In genomic region chr16:55328611-55329569, GRCh38 we compare ENCODE assay signal across 32 cellular contexts. TPM values are rescaled to one million over a fixed set of nuclear protein-coding genes. Genes with fewer than 3 reads are reported as not detected.
DNase-seq lines count a peak whose midpoint lies in the region; ATAC-seq and TF ChIP-seq lines count a peak whose summit lies in the region.
"Had no signal": no experiment of that assay in that cellular context is flagged by ENCODE, and none has a peak within 500 bp of the region (broad histone marks: within the 10 kb centered on the region; RNA-seq: fewer than 3 reads in every experiment).

No MANE protein-coding gene starts in this region.

- H3K36me3 ChIP-seq in endodermal cell (ENCODE audit: control insufficient read depth, insufficient read depth, low read length), result no peaks in the 10 kb centered on the region
- no peaks in the 10 kb centered on the region for H3K36me3 ChIP-seq in spleen
- H3K36me3 ChIP-seq: brain microvascular endothelial cell, gastroesophageal sphincter, lower lobe of right lung, ovary, uterus had no signal

- intact Hi-C loops in right cardiac atrium (cut with DNase I), result no loop called here
- intact Hi-C loops in Right ventricle myocardium superior (cut with DNase I), result no loop called here
- intact Hi-C loops in spleen (cut with DNase I; ENCODE audit: low total_unique reads), result no loop called here

- H3K4me3 Mint-ChIP-seq in endodermal cell (peak overlapping the region; percentile 44), HFFc6 (no peak overlapping the region)
- H3K4me3 Mint-ChIP-seq: natural killer cell; stimulated activated naive CD8-positive, alpha-beta T cell treated with anti-CD3 and anti-CD28 coated beads, Interleukin-15, amount 100 ng/mL, for 72 hours had no signal

- H3K9me3 ChIP-seq in right cardiac atrium (ENCODE audit: control insufficient read depth, low read length) (no peaks in the 10 kb centered on the region), endodermal cell (ENCODE audit: control insufficient read depth, low read length) (no peaks in the 10 kb centered on the region), spleen (no peaks in the 10 kb centered on the region)
- H3K9me3 ChIP-seq: gastroesophageal sphincter, lower lobe of right lung, ovary, SJCRH30, uterus had no signal

- H3K27me3 Mint-ChIP-seq in endodermal cell (ENCODE audit: insufficient read depth), result peaks cover 96% of the 10 kb centered on the region
- peaks cover 2% of the 10 kb centered on the region; the same call in 1 of the 2 replicates for H3K27me3 Mint-ChIP-seq in HFFc6 (ENCODE audit: insufficient read depth)

- no peaks in the 10 kb centered on the region for H3K27me3 ChIP-seq in right cardiac atrium (ENCODE audit: control insufficient read depth, insufficient read depth)
- peaks cover 98% of the 10 kb centered on the region for H3K27me3 ChIP-seq in endodermal cell (ENCODE audit: control insufficient read depth, insufficient read depth, low read length, poor library complexity, severe bottlenecking)
- H3K27me3 ChIP-seq in spleen (replicated peaks in 1 of 7), result peaks cover 5 to 97% (median 64%) of the 10 kb centered on the region in 7 donors
- H3K27me3 ChIP-seq: ovary, SJCRH30 had no signal

- H3K9me3 Mint-ChIP-seq in endodermal cell (no peaks in the 10 kb centered on the region), HFFc6 (peaks cover 14% of the 10 kb centered on the region; the same call in 1 of the 2 replicates)
- H3K9me3 Mint-ChIP-seq: activated naive CD4-positive, alpha-beta T cell treated with anti-CD3 and anti-CD28 coated beads, Interleukin-2, amount 50 U/mL, for 72 hours; natural killer cell; stimulated activated naive CD8-positive, alpha-beta T cell treated with anti-CD3 and anti-CD28 coated beads, Interleukin-15, amount 100 ng/mL, for 72 hours had no signal

- H3K4me1 Mint-ChIP-seq in endodermal cell, result peaks cover 13% of the 10 kb centered on the region
- no peaks in the 10 kb centered on the region for H3K4me1 Mint-ChIP-seq in HFFc6 (ENCODE audit: low read depth)

- no peak overlapping the region for H3K27ac ChIP-seq in right cardiac atrium (ENCODE audit: low read length)
- no peak overlapping the region for H3K27ac ChIP-seq in endodermal cell (ENCODE audit: low read depth, low read length)
- H3K27ac ChIP-seq in spleen, result no peak overlapping the region
- H3K27ac ChIP-seq: brain microvascular endothelial cell, dorsolateral prefrontal cortex, gastroesophageal sphincter, lower lobe of right lung, ovary, SJCRH30, uterus, VCaP had no signal

- H3K36me3 Mint-ChIP-seq in endodermal cell (ENCODE audit: low read depth), result no peaks in the 10 kb centered on the region
- no peaks in the 10 kb centered on the region for H3K36me3 Mint-ChIP-seq in HFFc6 (ENCODE audit: low read depth)
- H3K36me3 Mint-ChIP-seq: natural killer cell had no signal

- H3K4me3 ChIP-seq in right cardiac atrium (ENCODE audit: low read length) (no peak overlapping the region), endodermal cell (ENCODE audit: low read length) (peak overlapping the region; percentile 44), spleen (no peak overlapping the region)
- H3K4me3 ChIP-seq: dorsolateral prefrontal cortex, gastroesophageal sphincter, lower lobe of right lung, ovary, SJCRH30, uterus had no signal

- H3K9ac ChIP-seq in endodermal cell (ENCODE audit: extremely low read depth, low read length, poor library complexity, severe bottlenecking), result no peak overlapping the region

- H3K27ac Mint-ChIP-seq in endodermal cell (no peak overlapping the region), HFFc6 (no peak overlapping the region)
- H3K27ac Mint-ChIP-seq: activated naive CD4-positive, alpha-beta T cell treated with anti-CD3 and anti-CD28 coated beads, Interleukin-2, amount 50 U/mL, for 72 hours; natural killer cell had no signal

- peak in 2 of 3 donors; percentile 44 to 46 for DNase-seq in right cardiac atrium
- DNase-seq in Right ventricle myocardium superior, result no peak
- DNase-seq in endodermal cell, result peak; percentile 59
- DNase-seq in left kidney (ENCODE audit: low read depth, low spot score), result peak; percentile 44
- peak; percentile 70 for DNase-seq in spleen
- DNase-seq in NCI-H2227 treated with DMSO at 0.1 percent for 48 hours (lab: John Stamatoyannopoulos, UW), result no peak
- no peak for DNase-seq in HFFc6
- DNase-seq in EL, result no peak
- DNase-seq: 8988T; activated CD4-positive, alpha-beta T cell treated with anti-CD3 and anti-CD28 coated beads for 48 hours; activated CD8-positive, alpha-beta memory T cell treated with anti-CD3 and anti-CD28 coated beads for 24 hours; amygdala; brain microvascular endothelial cell; C1 segment of cervical spinal cord; COR-L47; dorsolateral prefrontal cortex; GDM1; GOT3; lower lobe of right lung; MV-4-11; natural killer cell; NCI-H2107; NCI-H82; ovary; SJCRH30; stimulated activated naive CD8-positive, alpha-beta T cell treated with anti-CD3 and anti-CD28 coated beads, Interleukin-15, amount 100 ng/mL, for 72 hours; T-helper 9 cell; uterus had no signal

- H3K4me1 ChIP-seq in right cardiac atrium (ENCODE audit: control insufficient read depth, insufficient read depth, low read length) (peaks cover 2% of the 10 kb centered on the region), endodermal cell (ENCODE audit: control insufficient read depth, insufficient read depth, low read length) (peaks cover 4% of the 10 kb centered on the region), spleen (peaks cover 0 to 49% (median 20%) of the 10 kb centered on the region in 6 donors)
- H3K4me1 ChIP-seq: uterus had no signal

- 8% methylated on average over 55 of the region's 55 CpGs for WGBS in right cardiac atrium
- WGBS in endodermal cell (ENCODE audit: insufficient coverage in 1 of 2, insufficient read length in 1 of 2), 2 experiments, result 11 to 17% methylated on average over 45 to 55 of the region's 55 CpGs
- 6 to 18% (median 12%) methylated on average over 30 to 55 of the region's 55 CpGs for WGBS in spleen, 5 donors

- TF ChIP-seq POLR2A in spleen (IDR thresholded peaks at IDR 0.05), result no peak

- ATAC-seq in right cardiac atrium (no peak), Right ventricle myocardium superior (ENCODE audit: poor library complexity) (no peak)
- ATAC-seq: activated naive CD4-positive, alpha-beta T cell treated with anti-CD3 and anti-CD28 coated beads, Interleukin-2, amount 50 U/mL, for 72 hours; gastroesophageal sphincter; lower lobe of right lung; natural killer cell; stimulated activated naive CD8-positive, alpha-beta T cell treated with anti-CD3 and anti-CD28 coated beads, Interleukin-15, amount 100 ng/mL, for 72 hours had no signal

- TF ChIP-seq CTCF in endodermal cell (conservative IDR thresholded peaks at IDR 0.05) (no peak), spleen (IDR thresholded peaks at IDR 0.05 in 8 of 11, conservative IDR thresholded peaks at IDR 0.05 in 3 of 11) (no peak), HFFc6 (IDR thresholded peaks at IDR 0.05) (no peak)

RNA-seq across cellular contexts. Expression of gene IRX6, which starts 4.9 kb away (rescaled TPM):
- total RNA-seq in right cardiac atrium, result under 1 TPM in 1 of 4 donors, not detected in 3; 0.19 TPM
- 0.02 TPM for polyA plus RNA-seq in right cardiac atrium
- total RNA-seq in Right ventricle myocardium superior, result 1.4 TPM
- 1 to 10 TPM in 1 of 2 donors, under 1 TPM in 1; 0.55 to 1.1 TPM for total RNA-seq in endodermal cell
- polyA plus RNA-seq in endodermal cell (2013, experiment 1 of 2), result 0.46 TPM
- 0.33 TPM for polyA plus RNA-seq in endodermal cell (2013, experiment 2 of 2)
- total RNA-seq in spleen, result 1 to 10 TPM in 2 of 7 donors, under 1 TPM in 4, not detected in 1; 0.25 to 1.9 (median 0.47) TPM
- polyA plus RNA-seq in spleen, result 1 to 10 TPM in 1 of 3 donors, under 1 TPM in 2; 0.08 to 1.2 (median 0.37) TPM
- total RNA-seq in HFFc6 (2021; fragmentation: NEBNext Ultra II Directional; extraction: Animal tissue kit (Norgen Biotek cat#: 25700)), result not detected
- total RNA-seq: activated naive CD4-positive, alpha-beta T cell treated with anti-CD3 and anti-CD28 coated beads, Interleukin-2, amount 50 U/mL, for 72 hours; chondrocyte; natural killer cell had no signal

Comparison
In these comparisons a context has a peak if more than half of its experiments do, and no peak if none do; other contexts are left out.
1. DNase-seq: peak in right cardiac atrium (2 of 3), endodermal cell (single experiment), left kidney (single experiment) and spleen (single experiment); none in Right ventricle myocardium superior (single experiment), NCI-H2227 treated with DMSO at 0.1 percent for 48 hours (single experiment), HFFc6 (single experiment) and EL (single experiment).